In genomic region chr1:62590970-62591368, GRCh38 we compare ENCODE assay signal across 10 cellular contexts. TPM values are rescaled to one million over a fixed set of nuclear protein-coding genes. Genes with fewer than 3 reads are reported as not detected.
"Had no signal": no experiment of that assay in that cellular context is flagged by ENCODE, and none has a peak within 500 bp of the region (broad histone marks: within the 10 kb centered on the region; RNA-seq: fewer than 3 reads in every experiment).

No MANE protein-coding gene starts in this region.

- H3K4me3 ChIP-seq: GM23248 had no signal

- H2AFZ ChIP-seq: GM23248 had no signal

- H3K4me2 ChIP-seq: KMS-11 had no signal

- H3K9ac ChIP-seq: GM23248, KMS-11 had no signal

- FAIRE-seq: HTR-8/SVneo had no signal

- H3K27ac ChIP-seq: GM23248, KMS-11 had no signal

- DNase-seq: GM23248, GOT3, H7, HCEC 1CT, IMR-90, KBM-7 had no signal

RNA-seq across cellular contexts. Expression of gene ANGPTL3, which starts 6.4 kb away (rescaled TPM):
- total RNA-seq: GM23248, H4, H7, HT-29, IMR-90 had no signal
- polyA plus RNA-seq: GM23248, IMR-90 had no signal
